ENCODE assay signal across 21 cellular contexts in the genomic region with DNA sequence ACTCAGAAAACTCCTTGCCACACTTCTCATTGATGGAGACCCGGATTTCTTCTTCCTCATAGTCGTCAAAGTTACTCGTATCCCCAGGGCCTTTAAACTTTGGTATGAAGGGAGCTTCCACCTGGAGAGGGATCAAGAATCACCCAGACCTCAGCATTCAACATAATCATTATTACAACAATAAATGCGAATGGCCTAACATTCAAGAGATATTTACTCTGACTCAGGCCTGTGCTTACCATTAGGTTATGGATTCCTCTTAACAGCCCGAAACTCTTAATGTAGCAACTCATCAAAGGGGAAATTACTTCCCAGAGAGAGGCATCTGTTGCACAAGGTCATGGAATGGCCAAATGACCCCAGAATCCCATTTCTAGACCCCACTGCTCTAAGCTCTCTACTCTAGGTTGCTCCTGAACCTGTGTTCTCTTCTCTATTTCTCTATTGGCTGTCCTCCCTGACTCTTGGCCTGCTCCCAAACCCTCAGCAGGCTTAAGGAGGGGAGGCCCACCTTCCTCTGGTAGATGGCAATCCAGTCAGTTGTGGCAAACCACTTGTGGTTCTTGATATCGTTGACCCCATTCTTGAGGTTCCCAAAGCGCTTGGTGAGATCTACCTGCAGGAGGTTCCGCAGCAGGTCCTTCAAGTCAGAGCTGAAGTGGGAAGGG. TPM values are rescaled to one million over a fixed set of nuclear protein-coding genes. Genes with fewer than 3 reads are reported as not detected.
A peak's percentile ranks its signal among the peaks of the same experiment; 100 is the strongest.
DNase-seq lines count a peak whose midpoint lies in the region; ATAC-seq and TF ChIP-seq lines count a peak whose summit lies in the region.
"Had no signal": no experiment of that assay in that cellular context is flagged by ENCODE, and none has a peak within 500 bp of the region (broad histone marks: within the 10 kb centered on the region; RNA-seq: fewer than 3 reads in every experiment).

No MANE protein-coding gene starts in this region.

- H4K20me1 ChIP-seq in OCI-LY7 (ENCODE audit: insufficient read depth, low read length) = peaks cover 9% of the 10 kb centered on the region; the same call in 1 of the 2 replicates

- 80 to 95% methylated on average over 1 to 8 of the region's 8 CpGs for WGBS in transverse colon (ENCODE audit: low coverage in 1 of 2), 2 donors

- no peaks in the 10 kb centered on the region for H3K27me3 Mint-ChIP-seq in stimulated activated naive CD8-positive, alpha-beta T cell treated with anti-CD3 and anti-CD28 coated beads, Interleukin-15, Interleukin-2, amounts not matched to agents 100 ng/mL and 50 ng/mL, for 24 hours
- H3K27me3 Mint-ChIP-seq in WTC11 (ENCODE audit: low read depth) (peaks cover 26% of the 10 kb centered on the region), immature natural killer cell (ENCODE audit: low read depth in 3 of 3) (peaks cover 11 to 21% (median 18%) of the 10 kb centered on the region in 3 donors)

- H3K27ac ChIP-seq in transverse colon (no peak overlapping the region), OCI-LY7 (ENCODE audit: low read depth, low read length, poor library complexity, severe bottlenecking) (no peak overlapping the region)

- H3K9me3 ChIP-seq in transverse colon (no peaks in the 10 kb centered on the region), OCI-LY7 (ENCODE audit: low read length) (peaks cover 9% of the 10 kb centered on the region)

- DNase-seq in stimulated activated naive CD8-positive, alpha-beta T cell treated with anti-CD3 and anti-CD28 coated beads, Interleukin-15, Interleukin-2, amounts not matched to agents 100 U/mL and 50 U/mL, for 24 hours = no peak
- DNase-seq in WTC11 (ENCODE audit: low spot score) = no peak
- DNase-seq in immature natural killer cell = no peak
- no peak for DNase-seq in transverse colon
- no peak for DNase-seq in OCI-LY7 (ENCODE audit: low spot score)
- DNase-seq: activated CD4-positive, CD25-positive, alpha-beta regulatory T cell; activated CD8-positive, alpha-beta memory T cell treated with anti-CD3 and anti-CD28 coated beads, Interleukin-2, amount 50 U/mL, for 4 hours; caudate nucleus; NCI-H1092 treated with DMSO at 0.1 percent for 48 hours; NCI-H2081; stimulated activated CD4-positive, alpha-beta T cell treated with anti-CD3 and anti-CD28 coated beads, Interleukin-2, amount 100 ng/mL, for 24 hours; stomach; T-helper 1 cell had no signal

- H3K79me2 ChIP-seq in OCI-LY7 (ENCODE audit: insufficient read depth, low read depth, low read length) = peaks cover 12% of the 10 kb centered on the region; the same call in 1 of the 2 replicates

- H3K27me3 ChIP-seq in transverse colon = no peaks in the 10 kb centered on the region
- H3K27me3 ChIP-seq: stomach had no signal

- ATAC-seq in stimulated activated naive CD8-positive, alpha-beta T cell treated with anti-CD3 and anti-CD28 coated beads, Interleukin-15, Interleukin-2, amounts not matched to agents 100 U/mL and 50 U/mL, for 24 hours = no peak
- ATAC-seq in WTC11 = no peak
- ATAC-seq in HG02870 (IDR thresholded peaks at IDR 0.05; ENCODE audit: unreplicated experiment) = no peak
- ATAC-seq: left lobe of liver had no signal

- no peak overlapping the region for H3K4me3 ChIP-seq in transverse colon
- no peak overlapping the region for H3K4me3 ChIP-seq in OCI-LY7 (ENCODE audit: low read depth, low read length, poor library complexity, severe bottlenecking)
- H3K4me3 ChIP-seq: stomach had no signal

- no peak overlapping the region for H2AFZ ChIP-seq in OCI-LY7 (ENCODE audit: low read length)

- peak overlapping the region; percentile 59 for H3K4me3 Mint-ChIP-seq in stimulated activated naive CD8-positive, alpha-beta T cell treated with anti-CD3 and anti-CD28 coated beads, Interleukin-15, Interleukin-2, amounts not matched to agents 100 ng/mL and 50 ng/mL, for 24 hours
- H3K4me3 Mint-ChIP-seq in WTC11 (peak overlapping the region; percentile 30), immature natural killer cell (peak overlapping the region; percentile 5 to 55 (median 54))

- H3K9me2 ChIP-seq in OCI-LY7 (ENCODE audit: insufficient read depth, low read length) = no peaks in the 10 kb centered on the region

- in situ Hi-C loops in transverse colon (cut with MboI; ENCODE audit: low pct_ligation_motif_present in 1 of 4, low pct_unique_long_range_greater_than_20kb in 1 of 4, low sequenced_read_pairs in 3 of 4) = no loop called here

- CTCF ChIA-PET in WTC11 (lab: Charles Lee) (interaction anchor here (1.7 kb wide), 1 partner anchor 43 kb away, joined by 6 read pairs; a partner anchor contains a TSS), OCI-LY7 (lab: Charles Lee; ENCODE audit: unreplicated experiment) (no interaction called here)

- no peak overlapping the region for H3K4me2 ChIP-seq in OCI-LY7 (ENCODE audit: low read length)

- peaks cover 23% of the 10 kb centered on the region for H3K36me3 Mint-ChIP-seq in stimulated activated naive CD8-positive, alpha-beta T cell treated with anti-CD3 and anti-CD28 coated beads, Interleukin-15, Interleukin-2, amounts not matched to agents 100 ng/mL and 50 ng/mL, for 24 hours (ENCODE audit: low read depth)
- H3K36me3 Mint-ChIP-seq in WTC11 (peaks cover 21% of the 10 kb centered on the region), immature natural killer cell (peaks cover 0 to 14% (median 0%) of the 10 kb centered on the region in 3 donors)

- H3K27ac Mint-ChIP-seq in stimulated activated naive CD8-positive, alpha-beta T cell treated with anti-CD3 and anti-CD28 coated beads, Interleukin-15, Interleukin-2, amounts not matched to agents 100 ng/mL and 50 ng/mL, for 24 hours = peak overlapping the region; percentile 52
- H3K27ac Mint-ChIP-seq in WTC11 = no peak overlapping the region
- H3K27ac Mint-ChIP-seq in immature natural killer cell = peak overlapping the region in 4 of 6 donors; percentile 29 to 74 (median 55)

- peaks cover 16% of the 10 kb centered on the region for H3K4me1 Mint-ChIP-seq in stimulated activated naive CD8-positive, alpha-beta T cell treated with anti-CD3 and anti-CD28 coated beads, Interleukin-15, Interleukin-2, amounts not matched to agents 100 ng/mL and 50 ng/mL, for 24 hours (ENCODE audit: low read depth)
- H3K4me1 Mint-ChIP-seq in WTC11 = peaks cover 13% of the 10 kb centered on the region
- peaks cover 15 to 22% of the 10 kb centered on the region in 2 donors for H3K4me1 Mint-ChIP-seq in immature natural killer cell

- POLR2A ChIA-PET in WTC11 (lab: Charles Lee) = interaction anchor here (0.5 kb wide), 1 partner anchor 227 kb away, joined by 3 read pairs; no protein-coding TSS in a partner anchor
- POLR2A ChIA-PET in OCI-LY7 (lab: Charles Lee) = no interaction called here

- H3K36me3 ChIP-seq in transverse colon (peaks cover 0 to 4% (median 0%) of the 10 kb centered on the region in 4 donors), OCI-LY7 (ENCODE audit: insufficient read depth, low read length) (peaks cover 28% of the 10 kb centered on the region)

- H3K9me3 Mint-ChIP-seq in stimulated activated naive CD8-positive, alpha-beta T cell treated with anti-CD3 and anti-CD28 coated beads, Interleukin-15, Interleukin-2, amounts not matched to agents 100 ng/mL and 50 ng/mL, for 24 hours = peaks cover 6% of the 10 kb centered on the region
- H3K9me3 Mint-ChIP-seq in WTC11 (peaks cover 13% of the 10 kb centered on the region), immature natural killer cell (peaks cover 0 to 5% (median 0%) of the 10 kb centered on the region in 6 donors)

- no peak for TF ChIP-seq POLR2A in transverse colon (IDR thresholded peaks at IDR 0.05)

- no peak for TF ChIP-seq CTCF in WTC11 (IDR thresholded peaks at IDR 0.05)
- TF ChIP-seq CTCF in transverse colon (IDR thresholded peaks at IDR 0.05) = no peak
- TF ChIP-seq CTCF in OCI-LY7 (conservative IDR thresholded peaks at IDR 0.05; ENCODE audit: low read length) = no peak

- H3K4me1 ChIP-seq in transverse colon = peaks cover 5 to 20% (median 11%) of the 10 kb centered on the region in 4 donors
- peaks cover 20% of the 10 kb centered on the region for H3K4me1 ChIP-seq in OCI-LY7 (ENCODE audit: insufficient read depth, low read length, poor library complexity, severe bottlenecking)

- TF ChIP-seq EP300 in transverse colon (IDR thresholded peaks at IDR 0.05; ENCODE audit: low read depth) = no peak

- intact Hi-C loops in transverse colon (cut with DNase I; ENCODE audit: low total_unique reads) (no loop called here), OCI-LY7 (cut with micrococcal nuclease; ENCODE audit: unreplicated experiment) (no loop called here)

- BruUV-seq in OCI-LY7 (replicated peaks; lab: Mats Ljungman, UMichigan) = no TSS peak

RNA-seq across cellular contexts. Expression of a gene that starts 2.7 kb away (rescaled TPM):
- total RNA-seq in WTC11 (2021) (113 to 131 TPM (median 116 TPM) in 3 replicates), transverse colon (10 to 100 TPM in 3 of 4 donors, 1 to 10 TPM in 1; 7.6 to 37.5 (median 36.8) TPM), OCI-LY7 (2022) (124 and 128 TPM in 2 replicates)
- 1 to 10 TPM in 2 of 3 donors, not detected in 1; 1.6 to 3.1 TPM for polyA plus RNA-seq in immature natural killer cell
- 116 and 128 TPM in 2 replicates for total RNA-seq in OCI-LY7 (2014; rRNA removed; shearing (Covaris generic))

RNA-seq across cellular contexts. Expression of a gene that starts 7.7 kb away (rescaled TPM):
- 0.35 to 0.87 TPM (median 0.41 TPM) in 3 replicates for total RNA-seq in WTC11 (2021)
- not detected for polyA plus RNA-seq in immature natural killer cell
- total RNA-seq in transverse colon = 1 to 10 TPM in 1 of 4 donors, under 1 TPM in 1, not detected in 2; 0.64 to 1.1 TPM
- 1.0 and 2.6 TPM in 2 replicates for total RNA-seq in OCI-LY7 (2014; rRNA removed; shearing (Covaris generic))
- 0.55 and 1.4 TPM in 2 replicates for total RNA-seq in OCI-LY7 (2022)
- total RNA-seq: left lobe of liver, LHCN-M2, NCI-H460, stomach, ureter had no signal
- polyA plus RNA-seq: adipose tissue, esophagus had no signal

RNA-seq across cellular contexts. Expression of a gene that starts 20.7 kb away (rescaled TPM):
- total RNA-seq in WTC11 (2021) (2.4 to 3.4 TPM (median 3.2 TPM) in 3 replicates), transverse colon (100 to 1,000 TPM in 1 of 4 donors, 10 to 100 TPM in 3; 23.8 to 115 (median 35.8) TPM), OCI-LY7 (2022) (3.9 TPM in 2 replicates)
- 1 to 10 TPM in 2 of 3 donors, under 1 TPM in 1; 0.62 to 2.9 (median 2.1) TPM for polyA plus RNA-seq in immature natural killer cell
- total RNA-seq in OCI-LY7 (2014; rRNA removed; shearing (Covaris generic)) = 3.3 and 6.4 TPM in 2 replicates

RNA-seq across cellular contexts. Expression of a gene that starts 24.3 kb away (rescaled TPM):
- total RNA-seq in WTC11 (2021) (37.8 to 48.0 TPM (median 41.7 TPM) in 3 replicates), transverse colon (10 to 100 TPM; 16.7 to 74.8 (median 39.5) TPM), OCI-LY7 (2022) (62.0 and 63.7 TPM in 2 replicates)
- polyA plus RNA-seq in immature natural killer cell = 1 to 10 TPM in 2 of 3 donors, under 1 TPM in 1; 0.64 to 1.7 (median 1.4) TPM
- total RNA-seq in OCI-LY7 (2014; rRNA removed; shearing (Covaris generic)) = 18.0 and 21.1 TPM in 2 replicates

RNA-seq across cellular contexts. Expression of a gene that starts 31.4 kb away (rescaled TPM):
- total RNA-seq in WTC11 (2021) = 25.9 to 31.1 TPM (median 28.6 TPM) in 3 replicates
- not detected for polyA plus RNA-seq in immature natural killer cell
- total RNA-seq in transverse colon = under 1 TPM in 2 of 4 donors, not detected in 2; 0.14 to 0.32 TPM
- total RNA-seq in OCI-LY7 (2014; rRNA removed; shearing (Covaris generic)) = 0.09 TPM in 1 of 2 replicates, not detected in the other
- not detected in 2 replicates for total RNA-seq in OCI-LY7 (2022)
- total RNA-seq: NCI-H460 had no signal
